22 cellular contexts compared by ENCODE assay signal in genomic region chr12:70106347-70106746, GRCh38.
"Had no signal": no experiment of that assay in that cellular context is flagged by ENCODE, and none has a peak within 500 bp of the region (broad histone marks: within the 10 kb centered on the region; RNA-seq: fewer than 3 reads in every experiment).

No MANE protein-coding gene starts in this region.

- DNase-seq: cerebellar nuclear complex; colonic mucosa; effector CD4-positive, alpha-beta T cell; gastrocnemius medialis; heart right ventricle; islet precursor cell; left cardiac atrium; mammary epithelial cell; naive thymus-derived CD8-positive, alpha-beta T cell; right lobe of liver; spleen; stimulated activated CD4-positive, alpha-beta T cell treated with anti-CD3 and anti-CD28 coated beads, Interleukin-15, amount 100 ng/mL, for 24 hours; stimulated activated CD4-positive, alpha-beta T cell treated with anti-CD3 and anti-CD28 coated beads, Interleukin-1b, Interleukin-23, amount 100 ng/mL, for 48 hours; stimulated activated CD4-positive, alpha-beta T cell treated with anti-CD3 and anti-CD28 coated beads, Interleukin-4, amount 100 ng/mL, for 24 hours; tibial artery; upper lobe of left lung had no signal

- H3K36me3 ChIP-seq: colonic mucosa, esophagus muscularis mucosa, gastrocnemius medialis, heart right ventricle, right lobe of liver, spleen, tibial artery, upper lobe of left lung, vagina had no signal

- H3K27me3 Mint-ChIP-seq: stimulated activated memory B cell treated with anti-CD40 and anti-IgM and Interleukin-4, amounts not matched to agents 10 μg/mL and 1 μg/mL and 100 μg/mL, for 72 hours had no signal

- H3K27ac Mint-ChIP-seq: naive thymus-derived CD8-positive, alpha-beta T cell; stimulated activated memory B cell treated with anti-CD40 and anti-IgM and Interleukin-4, amounts not matched to agents 10 μg/mL and 1 μg/mL and 100 μg/mL, for 72 hours; stimulated activated naive CD8-positive, alpha-beta T cell treated with anti-CD3 and anti-CD28 coated beads, Interleukin-15, Interleukin-2, amounts not matched to agents 100 ng/mL and 50 ng/mL, for 24 hours had no signal

- H3K4me1 ChIP-seq: colonic mucosa, esophagus muscularis mucosa, gastrocnemius medialis, heart right ventricle, right lobe of liver, spleen, tibial artery, upper lobe of left lung, vagina had no signal

- ATAC-seq: gastrocnemius medialis; heart right ventricle; left cardiac atrium; naive thymus-derived CD8-positive, alpha-beta T cell; right lobe of liver; stimulated activated memory B cell treated with anti-CD40 and anti-IgM and Interleukin-4, amounts not matched to agents 10 μg/mL and 1 μg/mL and 100 μg/mL, for 72 hours had no signal

- H3K4me3 ChIP-seq: colonic mucosa, esophagus muscularis mucosa, gastrocnemius medialis, heart right ventricle, right lobe of liver, spleen, tibial artery, upper lobe of left lung, vagina had no signal

- H3K27me3 ChIP-seq: colonic mucosa, esophagus muscularis mucosa, gastrocnemius medialis, heart right ventricle, right lobe of liver, spleen, tibial artery, upper lobe of left lung, vagina had no signal

- H3K9me3 ChIP-seq: colonic mucosa, gastrocnemius medialis had no signal

- H3K36me3 Mint-ChIP-seq: stimulated activated memory B cell treated with anti-CD40 and anti-IgM and Interleukin-4, amounts not matched to agents 10 μg/mL and 1 μg/mL and 100 μg/mL, for 72 hours had no signal

- H3K4me1 Mint-ChIP-seq: naive thymus-derived CD8-positive, alpha-beta T cell; neural crest cell; stimulated activated memory B cell treated with anti-CD40 and anti-IgM and Interleukin-4, amounts not matched to agents 10 μg/mL and 1 μg/mL and 100 μg/mL, for 72 hours had no signal

- FAIRE-seq: endometrium had no signal

- H3K27ac ChIP-seq: colonic mucosa, esophagus muscularis mucosa, gastrocnemius medialis, heart right ventricle, right lobe of liver, spleen, tibial artery, upper lobe of left lung, vagina had no signal

- H3K4me3 Mint-ChIP-seq: naive thymus-derived CD8-positive, alpha-beta T cell; neural crest cell; stimulated activated memory B cell treated with anti-CD40 and anti-IgM and Interleukin-4, amounts not matched to agents 10 μg/mL and 1 μg/mL and 100 μg/mL, for 72 hours; stimulated activated naive CD8-positive, alpha-beta T cell treated with anti-CD3 and anti-CD28 coated beads, Interleukin-15, Interleukin-2, amounts not matched to agents 100 ng/mL and 50 ng/mL, for 24 hours had no signal
